ENCODE assay signal across 16 cellular contexts in the genomic region with DNA sequence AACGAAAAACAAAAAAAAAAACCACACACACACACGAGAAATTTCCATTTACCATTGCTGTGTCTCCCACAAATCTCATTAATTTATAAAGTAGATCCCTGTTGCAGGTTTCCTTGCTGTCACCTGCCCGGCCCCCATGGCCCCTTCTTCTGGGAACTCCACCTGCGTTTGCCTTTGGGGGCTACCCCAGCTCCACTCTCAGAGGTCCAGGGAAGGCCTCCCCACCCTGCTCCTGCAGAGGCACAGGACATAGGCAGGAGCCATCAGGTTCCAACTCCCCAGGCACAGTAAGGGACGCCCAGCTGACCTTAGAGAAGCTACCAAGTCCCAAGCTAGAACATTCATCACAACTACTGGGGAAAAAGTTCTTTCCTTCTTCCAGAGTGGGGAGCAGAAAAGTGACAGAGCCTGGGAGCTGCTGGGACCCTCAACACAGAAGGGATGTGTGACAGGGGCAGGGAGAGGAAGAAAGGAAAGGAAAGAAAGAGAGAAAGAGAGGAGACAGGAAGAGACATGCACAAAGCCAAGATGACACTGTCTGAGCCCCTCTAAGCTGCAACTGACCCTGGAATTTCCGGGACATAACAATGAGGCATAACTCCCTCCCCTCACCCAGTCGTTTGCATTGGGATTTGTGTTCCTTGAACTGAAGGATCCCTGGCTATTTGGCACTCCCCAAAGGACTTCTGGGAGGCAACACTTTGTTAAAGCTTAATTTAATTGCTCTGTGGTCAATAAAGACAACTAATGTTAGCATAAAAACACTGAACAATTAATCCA.
DNase-seq lines count a peak whose midpoint lies in the region; TF ChIP-seq lines count a peak whose summit lies in the region.
"Had no signal": no experiment of that assay in that cellular context is flagged by ENCODE, and none has a peak within 500 bp of the region (broad histone marks: within the 10 kb centered on the region; RNA-seq: fewer than 3 reads in every experiment).

No MANE protein-coding gene starts in this region.

- no peak for TF ChIP-seq CTCF in WERI-Rb-1 (IDR thresholded peaks at IDR 0.05; ENCODE audit: low read depth, low read length)

- peak overlapping the region; percentile 12 for H3K9ac ChIP-seq in iPS-15b (ENCODE audit: low read depth, low read length)
- H3K9ac ChIP-seq: BLaER1 treated with 17β-estradiol and CSF1 and Interleukin-3, amounts not matched to agents 10 nM and 100 nM had no signal

- no peak overlapping the region for H3K4me3 ChIP-seq in WERI-Rb-1 (ENCODE audit: low read depth, low read length)
- no peak overlapping the region for H3K4me3 ChIP-seq in iPS-15b (ENCODE audit: low read depth, low read length)
- H3K4me3 ChIP-seq: A549; BLaER1 treated with 17β-estradiol and CSF1 and Interleukin-3, amounts not matched to agents 10 nM and 100 nM had no signal

- peak; percentile 43 for DNase-seq in NCI-H82 (lab: John Stamatoyannopoulos, UW)
- no peak for DNase-seq in NCI-H82 treated with DMSO at 0.1 percent for 48 hours (lab: John Stamatoyannopoulos, UW; ENCODE audit: unreplicated experiment)
- peak; percentile 11 for DNase-seq in WERI-Rb-1
- no peak for DNase-seq in RPMI8226
- no peak for DNase-seq in AG08395 (ENCODE audit: low spot score)
- DNase-seq in NCI-H1105 (lab: John Stamatoyannopoulos, UW), result no peak
- DNase-seq: Calu3; CD8-positive, alpha-beta T cell; DMS79 treated with DMSO at 0.1 percent for 48 hours; GF-D8; H9; IMR-90 had no signal

- H3K9me3 ChIP-seq in WERI-Rb-1 (ENCODE audit: severe bottlenecking) (no peaks in the 10 kb centered on the region), iPS-15b (ENCODE audit: control insufficient read depth, insufficient read depth, low read length) (no peaks in the 10 kb centered on the region)

- H3K36me3 ChIP-seq in WERI-Rb-1 (no peaks in the 10 kb centered on the region), iPS-15b (ENCODE audit: control insufficient read depth, insufficient read depth, low read length) (peaks cover 8% of the 10 kb centered on the region)
- H3K36me3 ChIP-seq: BLaER1 treated with 17β-estradiol and CSF1 and Interleukin-3, amounts not matched to agents 10 nM and 100 nM had no signal

- H3K4me1 ChIP-seq in iPS-15b (ENCODE audit: control insufficient read depth, insufficient read depth, low read length), result no peaks in the 10 kb centered on the region

- no peaks in the 10 kb centered on the region for H3K27me3 ChIP-seq in WERI-Rb-1 (ENCODE audit: insufficient read depth, low read depth, severe bottlenecking)
- no peaks in the 10 kb centered on the region for H3K27me3 ChIP-seq in iPS-15b (ENCODE audit: control insufficient read depth, insufficient read depth, low read length)
- H3K27me3 ChIP-seq: BLaER1 treated with 17β-estradiol and CSF1 and Interleukin-3, amounts not matched to agents 10 nM and 100 nM had no signal

- no peak overlapping the region for H3K27ac ChIP-seq in WERI-Rb-1
- H3K27ac ChIP-seq: 22Rv1; BLaER1 treated with 17β-estradiol and CSF1 and Interleukin-3, amounts not matched to agents 10 nM and 100 nM had no signal

Comparison
In these comparisons a context has a peak if more than half of its experiments do, and no peak if none do; other contexts are left out.
1. DNase-seq: peak in NCI-H82 (single experiment) and WERI-Rb-1 (single experiment); none in NCI-H82 treated with DMSO at 0.1 percent for 48 hours (single experiment), RPMI8226 (single experiment), AG08395 (single experiment) and NCI-H1105 (single experiment).